Comparison of ENCODE assay signal across 7 cellular contexts in genomic region chr12:32390572-32391219, GRCh38. TPM values are rescaled to one million over a fixed set of nuclear protein-coding genes. Genes with fewer than 3 reads are reported as not detected.
DNase-seq lines count a peak whose midpoint lies in the region; ATAC-seq, FAIRE-seq and TF ChIP-seq lines count a peak whose summit lies in the region.

No MANE protein-coding gene starts in this region.

- peak; percentile 4 for DNase-seq in NCI-H226
- peak; percentile 14 for DNase-seq in endothelial cell of umbilical vein (ENCODE audit: low read depth, low spot score)
- DNase-seq in psoas muscle, result peak in 1 of 2 donors; percentile 20

- no peak for TF ChIP-seq POLR2A in endothelial cell of umbilical vein (IDR thresholded peaks at IDR 0.05; ENCODE audit: low read depth, low read length)

- H3K27me3 ChIP-seq in endothelial cell of umbilical vein (ENCODE audit: control insufficient read depth in 2 of 2, insufficient read depth in 2 of 2, low read length in 2 of 2) (no peaks in the 10 kb centered on the region), psoas muscle (ENCODE audit: insufficient read depth in 3 of 3, low read length in 2 of 3) (peaks cover 0 to 2% (median 0%) of the 10 kb centered on the region in 3 donors)

- intact Hi-C loops in endothelial cell of umbilical vein (cut with micrococcal nuclease) (no loop called here), psoas muscle (cut with DNase I) (no loop called here)

- H3K4me1 ChIP-seq in endothelial cell of umbilical vein (ENCODE audit: control insufficient read depth, extremely low read depth, insufficient read depth, low read length) (peaks cover 5% of the 10 kb centered on the region), psoas muscle (no peaks in the 10 kb centered on the region)

- peak overlapping the region; percentile 91 for H2AFZ ChIP-seq in endothelial cell of umbilical vein (ENCODE audit: low read depth, low read length)

- ATAC-seq in GM19351 (IDR thresholded peaks at IDR 0.05; ENCODE audit: unreplicated experiment) (peak; percentile 84), psoas muscle (peak in 2 of 4 donors; percentile 29 to 34), GM19463 (IDR thresholded peaks at IDR 0.05; ENCODE audit: unreplicated experiment) (no peak), GM19467 (IDR thresholded peaks at IDR 0.05; ENCODE audit: unreplicated experiment) (no peak), GM19455 (IDR thresholded peaks at IDR 0.05; ENCODE audit: unreplicated experiment) (no peak)

- H3K27ac ChIP-seq in endothelial cell of umbilical vein (ENCODE audit: insufficient read depth, low read depth, low read length) (no peak overlapping the region), psoas muscle (no peak overlapping the region)

- H3K4me3 ChIP-seq in endothelial cell of umbilical vein (replicated peaks in 1 of 3; ENCODE audit: insufficient read depth in 1 of 3, low read depth in 1 of 3, low read length in 3 of 3) (peak overlapping the region; percentile 23 to 57 (median 27)), psoas muscle (peak overlapping the region; percentile 54)

- BruUV-seq in endothelial cell of umbilical vein (replicated peaks; lab: Mats Ljungman, UMichigan), result no TSS peak

- 36 to 56% (median 42%) methylated on average over 46 to 47 of the region's 47 CpGs for WGBS in psoas muscle, 3 donors

- no peak for TF ChIP-seq CTCF in endothelial cell of umbilical vein (IDR thresholded peaks at IDR 0.05; ENCODE audit: extremely low read depth in 1 of 2, insufficient read depth in 1 of 2, low read depth in 1 of 2, low read length in 2 of 2)
- TF ChIP-seq CTCF in psoas muscle (IDR thresholded peaks at IDR 0.05), result no peak

- no peaks in the 10 kb centered on the region for H3K9me3 ChIP-seq in endothelial cell of umbilical vein (replicated peaks; ENCODE audit: control insufficient read depth, insufficient read depth, low read length)
- H3K9me3 ChIP-seq in psoas muscle, result no peaks in the 10 kb centered on the region

- peak overlapping the region; percentile 56 for H3K9ac ChIP-seq in endothelial cell of umbilical vein (replicated peaks; ENCODE audit: extremely low read depth, insufficient read depth, low read length)

- POLR2A ChIA-PET in endothelial cell of umbilical vein (lab: Charles Lee), result no interaction called here

- no peaks in the 10 kb centered on the region for H3K9me1 ChIP-seq in endothelial cell of umbilical vein (replicated peaks; ENCODE audit: control insufficient read depth, extremely low read depth, insufficient read depth, low read length)

- no peaks in the 10 kb centered on the region for H4K20me1 ChIP-seq in endothelial cell of umbilical vein (replicated peaks; ENCODE audit: control insufficient read depth, extremely low read depth, insufficient read depth, low read length)

- CTCF ChIA-PET in endothelial cell of umbilical vein (lab: Charles Lee), result interaction anchor here (0.8 to 1.3 kb wide), 2 partner anchors 267 to 282 kb away, joined by 3 to 4 read pairs; no protein-coding TSS in a partner anchor

- H3K79me2 ChIP-seq in endothelial cell of umbilical vein (ENCODE audit: control insufficient read depth, insufficient read depth, low read length), result no peaks in the 10 kb centered on the region

- H3K36me3 ChIP-seq in endothelial cell of umbilical vein (ENCODE audit: control insufficient read depth in 2 of 2, extremely low read depth in 1 of 2, insufficient read depth in 2 of 2, low read length in 2 of 2) (no peaks in the 10 kb centered on the region), psoas muscle (ENCODE audit: insufficient read depth in 1 of 2, low read depth in 1 of 2) (no peaks in the 10 kb centered on the region)

- no peak for FAIRE-seq in endothelial cell of umbilical vein (lab: Jason Lieb, UNC)

- peak overlapping the region; percentile 77 for H3K4me2 ChIP-seq in endothelial cell of umbilical vein (ENCODE audit: insufficient read depth, low read length)

- dilution Hi-C loops in endothelial cell of umbilical vein (cut with MboI; ENCODE audit: extremely low pct_ligation_motif_present, low sequenced_read_pairs), result no loop called here

TF ChIP-seq in endothelial cell of umbilical vein, 7 proteins besides CTCF, POLR2A, EP300 and RAD21:
- TF ChIP-seq GATA2 (IDR thresholded peaks at IDR 0.05; ENCODE audit: insufficient read depth, insufficient read length, low read depth, low read length), result no peak
- TF ChIP-seq MAX (IDR thresholded peaks at IDR 0.05; ENCODE audit: insufficient read depth, insufficient read length), result no peak
- TF ChIP-seq POLR2AphosphoS5 (IDR thresholded peaks at IDR 0.05; ENCODE audit: insufficient read depth, low read depth, low read length), result no peak
- no peak for TF ChIP-seq JUN (IDR thresholded peaks at IDR 0.05; ENCODE audit: borderline replicate concordance, insufficient read depth, insufficient read length, low read depth)

RNA-seq across cellular contexts. Expression of gene FGD4, which starts 8.7 kb away (rescaled TPM):
- total RNA-seq in endothelial cell of umbilical vein (44.7 and 44.8 TPM in 2 replicates), psoas muscle (10 to 100 TPM in 3 of 4 donors, 1 to 10 TPM in 1; 9.8 to 20.8 (median 17.5) TPM)
- polyA plus RNA-seq in endothelial cell of umbilical vein (5.7 and 6.6 TPM in 2 replicates), psoas muscle (10 to 100 TPM in 1 of 3 donors, 1 to 10 TPM in 2; 1.1 to 19.5 (median 7.9) TPM)
- 6.8 and 7.3 TPM in 2 replicates for polyA plus RNA-seq in endothelial cell of umbilical vein (2011; cell fraction: cytosol; rRNA removed)
- 27.6 and 37.7 TPM in 2 replicates for polyA plus RNA-seq in endothelial cell of umbilical vein (2011; cell fraction: nucleus; rRNA removed)
- polyA plus RNA-seq in endothelial cell of umbilical vein (2012), result 13.6 and 17.5 TPM in 2 replicates
- 35.4 and 41.0 TPM in 2 replicates for polyA minus RNA-seq in endothelial cell of umbilical vein
- 8.9 TPM for polyA minus RNA-seq in endothelial cell of umbilical vein (2011; cell fraction: cytosol; rRNA and poly(A)+ RNA removed)
- polyA minus RNA-seq in endothelial cell of umbilical vein (2011; cell fraction: nucleus; rRNA and poly(A)+ RNA removed), result 79.0 and 91.1 TPM in 2 replicates
